In the genomic region with DNA sequence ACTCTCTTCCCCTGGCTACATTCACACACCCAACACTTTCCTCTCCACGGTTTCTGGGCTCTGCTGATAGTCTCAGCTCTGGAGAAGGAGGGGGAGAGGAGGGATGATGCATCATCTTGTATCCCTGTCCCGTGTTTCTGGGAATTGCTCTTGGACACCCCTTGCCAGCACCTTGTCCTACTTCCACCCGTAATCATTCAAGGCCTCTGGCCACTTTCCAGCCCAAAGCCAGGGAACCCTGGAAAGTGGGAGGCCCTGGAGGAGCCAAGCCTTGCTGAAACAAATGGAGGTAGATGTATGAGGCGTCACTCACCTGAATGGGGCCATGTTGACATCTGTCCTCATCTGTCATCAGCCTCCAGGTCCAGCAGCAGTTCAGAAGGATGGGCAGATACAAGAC, we compare ENCODE assay signal across 13 cellular contexts. TPM values are rescaled to one million over a fixed set of nuclear protein-coding genes. Genes with fewer than 3 reads are reported as not detected.
A peak's percentile ranks its signal among the peaks of the same experiment; 100 is the strongest.
DNase-seq lines count a peak whose midpoint lies in the region; ATAC-seq and TF ChIP-seq lines count a peak whose summit lies in the region.
"Had no signal": no experiment of that assay in that cellular context is flagged by ENCODE, and none has a peak within 500 bp of the region (broad histone marks: within the 10 kb centered on the region; RNA-seq: fewer than 3 reads in every experiment).

No MANE protein-coding gene starts in this region.

- WGBS in SK-N-SH (ENCODE audit: low lambda C conversion rate): 80% methylated on average over 4 of the region's 4 CpGs
- 20 to 30% methylated on average over 2 of the region's 4 CpGs for WGBS in gastroesophageal sphincter (ENCODE audit: low coverage in 1 of 2), 2 donors

- DNase-seq in SK-N-SH (no peak), globus pallidus (ENCODE audit: low spot score) (no peak)
- DNase-seq in activated CD8-positive, alpha-beta T cell treated with anti-CD3 and anti-CD28 coated beads for 36 hours: no peak
- DNase-seq in stimulated activated effector memory CD8-positive, alpha-beta T cell treated with anti-CD3 and anti-CD28 coated beads, Interleukin-12 subunit alpha, Interleukin-12 subunit beta, amount 100 ng/mL, for 72 hours (ENCODE audit: low spot score in 2 of 2): no peak
- DNase-seq: activated naive CD4-positive, alpha-beta T cell treated with anti-CD3 and anti-CD28 coated beads for 36 hours; DMS79; stimulated activated CD4-positive, alpha-beta T cell treated with anti-CD3 and anti-CD28 coated beads, Interleukin-4, amount 100 ng/mL, for 24 hours had no signal

- H3K9me2 ChIP-seq in SK-N-SH: no peaks in the 10 kb centered on the region

- no peaks in the 10 kb centered on the region for H3K9me3 Mint-ChIP-seq in activated CD8-positive, alpha-beta T cell treated with anti-CD3 and anti-CD28 coated beads for 36 hours
- H3K9me3 Mint-ChIP-seq in stimulated activated effector memory CD8-positive, alpha-beta T cell treated with anti-CD3 and anti-CD28 coated beads, Interleukin-12 subunit alpha, Interleukin-12 subunit beta, amount 100 ng/mL, for 72 hours: no peaks in the 10 kb centered on the region
- H3K9me3 Mint-ChIP-seq: activated naive CD4-positive, alpha-beta T cell treated with anti-CD3 and anti-CD28 coated beads for 36 hours; WTC11 had no signal

- H3K4me2 ChIP-seq in SK-N-SH: peak overlapping the region; percentile 18; the same call in 1 of the 2 replicates

- H3K27me3 ChIP-seq in SK-N-SH (ENCODE audit: insufficient read depth): no peaks in the 10 kb centered on the region
- no peaks in the 10 kb centered on the region for H3K27me3 ChIP-seq in gastroesophageal sphincter

- TF ChIP-seq POLR2A in gastroesophageal sphincter (IDR thresholded peaks at IDR 0.05): no peak

- no peak overlapping the region for H3K4me3 ChIP-seq in SK-N-SH (ENCODE audit: low read depth in 2 of 2, low read length in 1 of 2)
- H3K4me3 ChIP-seq in gastroesophageal sphincter: peak overlapping the region in 1 of 2 donors; percentile 92

- peaks cover 48% of the 10 kb centered on the region for H3K36me3 Mint-ChIP-seq in activated CD8-positive, alpha-beta T cell treated with anti-CD3 and anti-CD28 coated beads for 36 hours (ENCODE audit: low read depth)
- H3K36me3 Mint-ChIP-seq in stimulated activated effector memory CD8-positive, alpha-beta T cell treated with anti-CD3 and anti-CD28 coated beads, Interleukin-12 subunit alpha, Interleukin-12 subunit beta, amount 100 ng/mL, for 72 hours: peaks cover 91% of the 10 kb centered on the region

- intact Hi-C loops in activated CD8-positive, alpha-beta T cell treated with anti-CD3 and anti-CD28 coated beads for 36 hours (cut with micrococcal nuclease): no loop called here

- H3K27ac ChIP-seq in SK-N-SH (ENCODE audit: low read depth in 2 of 2, low read length in 1 of 2) (peak overlapping the region in 1 of 2 experiments; percentile 50; a peak in 1 of 4 replicates), gastroesophageal sphincter (peak overlapping the region; percentile 97 to 99 (median 98))
- H3K27ac ChIP-seq: 22Rv1 had no signal

- no peaks in the 10 kb centered on the region for H4K20me1 ChIP-seq in SK-N-SH (ENCODE audit: insufficient read depth)

- no peak overlapping the region for H3K4me3 Mint-ChIP-seq in activated CD8-positive, alpha-beta T cell treated with anti-CD3 and anti-CD28 coated beads for 36 hours
- no peak overlapping the region for H3K4me3 Mint-ChIP-seq in stimulated activated effector memory CD8-positive, alpha-beta T cell treated with anti-CD3 and anti-CD28 coated beads, Interleukin-12 subunit alpha, Interleukin-12 subunit beta, amount 100 ng/mL, for 72 hours
- H3K4me3 Mint-ChIP-seq: activated naive CD4-positive, alpha-beta T cell treated with anti-CD3 and anti-CD28 coated beads for 36 hours; WTC11 had no signal

- H3K9ac ChIP-seq in SK-N-SH: no peak overlapping the region

- TF ChIP-seq CTCF in SK-N-SH (IDR thresholded peaks at IDR 0.05) (no peak), gastroesophageal sphincter (IDR thresholded peaks at IDR 0.05) (no peak)
- TF ChIP-seq CTCF in activated CD8-positive, alpha-beta T cell treated with anti-CD3 and anti-CD28 coated beads for 36 hours (IDR thresholded peaks at IDR 0.05): no peak

- peaks cover 46% of the 10 kb centered on the region for H3F3A ChIP-seq in SK-N-SH (replicated peaks; ENCODE audit: insufficient read depth)

- peaks cover 55% of the 10 kb centered on the region for H3K4me1 Mint-ChIP-seq in activated CD8-positive, alpha-beta T cell treated with anti-CD3 and anti-CD28 coated beads for 36 hours (ENCODE audit: low read depth)
- peaks cover 64% of the 10 kb centered on the region for H3K4me1 Mint-ChIP-seq in stimulated activated effector memory CD8-positive, alpha-beta T cell treated with anti-CD3 and anti-CD28 coated beads, Interleukin-12 subunit alpha, Interleukin-12 subunit beta, amount 100 ng/mL, for 72 hours

- ATAC-seq in SK-N-SH treated with all-trans-retinoic acid at 6 μM for 48 hours (no peak), gastroesophageal sphincter (no peak), HG02885 (IDR thresholded peaks at IDR 0.05; ENCODE audit: poor library complexity, unreplicated experiment) (no peak), GM18868 (IDR thresholded peaks at IDR 0.05; ENCODE audit: unreplicated experiment) (no peak)
- no peak for ATAC-seq in activated CD8-positive, alpha-beta T cell treated with anti-CD3 and anti-CD28 coated beads for 36 hours
- ATAC-seq in stimulated activated effector memory CD8-positive, alpha-beta T cell treated with anti-CD3 and anti-CD28 coated beads, Interleukin-12 subunit alpha, Interleukin-12 subunit beta, amount 100 ng/mL, for 72 hours: no peak
- ATAC-seq: WTC11 had no signal

- TF ChIP-seq EP300 in SK-N-SH (IDR thresholded peaks at IDR 0.05; ENCODE audit: borderline replicate concordance in 1 of 2, low read depth in 1 of 2, low read length in 1 of 2) (no peak), gastroesophageal sphincter (IDR thresholded peaks at IDR 0.05) (no peak)

- H3K27ac Mint-ChIP-seq in activated CD8-positive, alpha-beta T cell treated with anti-CD3 and anti-CD28 coated beads for 36 hours: peak overlapping the region; percentile 39
- H3K27ac Mint-ChIP-seq in stimulated activated effector memory CD8-positive, alpha-beta T cell treated with anti-CD3 and anti-CD28 coated beads, Interleukin-12 subunit alpha, Interleukin-12 subunit beta, amount 100 ng/mL, for 72 hours: peak overlapping the region; percentile 58
- H3K27ac Mint-ChIP-seq: activated naive CD4-positive, alpha-beta T cell treated with anti-CD3 and anti-CD28 coated beads for 36 hours; WTC11 had no signal

- H3K79me2 ChIP-seq in SK-N-SH (ENCODE audit: insufficient read depth): peaks cover 55% of the 10 kb centered on the region

- no peaks in the 10 kb centered on the region for H3K27me3 Mint-ChIP-seq in activated CD8-positive, alpha-beta T cell treated with anti-CD3 and anti-CD28 coated beads for 36 hours

- H2AFZ ChIP-seq in SK-N-SH (ENCODE audit: low read depth): no peak overlapping the region

- no peak for TF ChIP-seq RAD21 in SK-N-SH (IDR thresholded peaks at IDR 0.05; ENCODE audit: low read length)

- POLR2A ChIA-PET in SK-N-SH (lab: Yijun Ruan, JAX): no interaction called here
- POLR2A ChIA-PET in activated CD8-positive, alpha-beta T cell treated with anti-CD3 and anti-CD28 coated beads for 36 hours (lab: Charles Lee): interaction anchor here (1.4 kb wide), 1 partner anchor 11 kb away, joined by 4 read pairs; no protein-coding TSS in a partner anchor

- CTCF ChIA-PET in SK-N-SH (lab: Yijun Ruan, JAX): interaction anchor here (0.8 to 7.1 kb wide), 4 partner anchors 13 to 81 kb away, joined by 3 to 59 read pairs (median 4); no protein-coding TSS in a partner anchor
- CTCF ChIA-PET in activated CD8-positive, alpha-beta T cell treated with anti-CD3 and anti-CD28 coated beads for 36 hours (lab: Charles Lee): interaction anchor here (2.8 to 3.7 kb wide), 2 partner anchors 11 kb away, joined by 9 to 11 read pairs; no protein-coding TSS in a partner anchor

- H3K36me3 ChIP-seq in SK-N-SH (replicated peaks in 1 of 2; ENCODE audit: control insufficient read depth in 1 of 2, insufficient read depth in 2 of 2, low read length in 1 of 2) (peaks cover 38 to 57% of the 10 kb centered on the region in 2 experiments), gastroesophageal sphincter (peaks cover 3 to 64% of the 10 kb centered on the region in 2 donors)

- H3K4me1 ChIP-seq in SK-N-SH (ENCODE audit: control insufficient read depth in 1 of 2, insufficient read depth in 2 of 2, low read depth in 1 of 2, low read length in 1 of 2): peaks cover 20 to 35% of the 10 kb centered on the region in 2 experiments
- H3K4me1 ChIP-seq in gastroesophageal sphincter: peaks cover 19 to 84% (median 21%) of the 10 kb centered on the region in 3 donors

- no peaks in the 10 kb centered on the region for H3K9me3 ChIP-seq in SK-N-SH
- no peaks in the 10 kb centered on the region for H3K9me3 ChIP-seq in gastroesophageal sphincter

TF ChIP-seq in SK-N-SH, 30 proteins besides CTCF, POLR2A, EP300 and RAD21:
- TF ChIP-seq NFIC (IDR thresholded peaks at IDR 0.05; ENCODE audit: borderline replicate concordance) (no peak), MEF2A (IDR thresholded peaks at IDR 0.05; ENCODE audit: borderline replicate concordance, low read depth) (no peak), CHD2 (IDR thresholded peaks at IDR 0.05; ENCODE audit: low read length, partially characterized antibody) (no peak)
- TF ChIP-seq, protein P1, sequence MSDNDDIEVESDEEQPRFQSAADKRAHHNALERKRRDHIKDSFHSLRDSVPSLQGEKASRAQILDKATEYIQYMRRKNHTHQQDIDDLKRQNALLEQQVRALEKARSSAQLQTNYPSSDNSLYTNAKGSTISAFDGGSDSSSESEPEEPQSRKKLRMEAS (IDR thresholded peaks at IDR 0.05; ENCODE audit: low read depth): no peak

TF ChIP-seq in SK-N-SH treated with all-trans-retinoic acid at 6 μM for 48 hours, 23 proteins besides CTCF, POLR2A, EP300 and RAD21 (continues in another document):
- TF ChIP-seq RARB (CRISPR knock-in tag; IDR thresholded peaks at IDR 0.05) (no peak), ZFP30 (CRISPR knock-in tag; IDR thresholded peaks at IDR 0.05) (no peak)

RNA-seq across cellular contexts. Expression of a gene that starts 4.4 kb away (rescaled TPM):
- polyA plus RNA-seq in SK-N-SH (2012; rRNA removed): 27.8 and 33.5 TPM in 2 replicates
- 24.1 and 25.1 TPM in 2 replicates for polyA plus RNA-seq in SK-N-SH (2012; cell fraction: cytosol; rRNA removed)
- 54.0 and 65.5 TPM in 2 replicates for polyA plus RNA-seq in SK-N-SH (2012; cell fraction: nucleus; rRNA removed)
- 10 to 100 TPM; 18.2 to 19.0 TPM for total RNA-seq in activated CD8-positive, alpha-beta T cell treated with anti-CD3 and anti-CD28 coated beads for 36 hours
- total RNA-seq in gastroesophageal sphincter: 100 to 1,000 TPM; 217 to 358 (median 228) TPM

Comparison
In these comparisons a context has a peak if more than half of its experiments do, and no peak if none do; other contexts are left out.
1. RNA of a gene that starts 4.4 kb away (total RNA-seq): 217 to 358 TPM in gastroesophageal sphincter; 18.2 to 19.0 TPM in activated CD8-positive, alpha-beta T cell treated with anti-CD3 and anti-CD28 coated beads for 36 hours; every median in the first group is over 10 times any median in the second.